ENCODE assay signal across 41 cellular contexts in genomic region chr1:23191199-23191598, GRCh38. TPM values are rescaled to one million over a fixed set of nuclear protein-coding genes. Genes with fewer than 3 reads are reported as not detected.
"Had no signal": no experiment of that assay in that cellular context is flagged by ENCODE, and none has a peak within 500 bp of the region (broad histone marks: within the 10 kb centered on the region; RNA-seq: fewer than 3 reads in every experiment).

No MANE protein-coding gene starts in this region.

- H3K27ac Mint-ChIP-seq: activated naive CD4-positive, alpha-beta T cell treated with anti-CD3 and anti-CD28 coated beads for 36 hours; activated naive CD4-positive, alpha-beta T cell treated with anti-CD3 and anti-CD28 coated beads, Interleukin-2, amount 10 ng/mL, durations not matched to agents 7 days and 5 days; activated naive CD4-positive, alpha-beta T cell treated with anti-CD3 and anti-CD28 coated beads, Interleukin-2, amount 50 U/mL, for 24 hours; activated naive CD4-positive, alpha-beta T cell treated with anti-CD3 and anti-CD28 coated beads, Interleukin-2, amount 50 U/mL, for 72 hours; activated naive CD8-positive, alpha-beta T cell; activated naive CD8-positive, alpha-beta T cell treated with anti-CD3 and anti-CD28 coated beads for 36 hours; activated naive CD8-positive, alpha-beta T cell treated with anti-CD3 and anti-CD28 coated beads, Interleukin-2, amount 10 ng/mL, durations not matched to agents 7 days and 5 days; activated naive CD8-positive, alpha-beta T cell treated with anti-CD3 and anti-CD28 coated beads, Interleukin-2, amount 50 U/mL, for 24 hours; activated T-cell treated with anti-CD3 and anti-CD28 coated beads, Interleukin-2, amount 50 U/mL, for 24 hours; activated T-cell treated with anti-CD3 and anti-CD28 coated beads, Interleukin-2, amount 50 U/mL, for 72 hours; activated T-helper 1 cell treated with anti-CD3 and anti-CD28 coated beads, Interleukin-12 subunit alpha, Interleukin-12 subunit beta, Interleukin-2, Interleukin-4 antibody, amounts not matched to agents 30 ng/mL and 10 ng/mL and 1 ng/mL, durations not matched to agents 14 hours and 24 hours and 36 hours; activated T-helper 17 cell treated with anti-CD3 and anti-CD28 coated beads, Interleukin-2, amount 50 U/mL, for 72 hours; activated T-helper 2 cell treated with anti-CD3 and anti-CD28 coated beads, Interferon-gamma antibody, Interleukin-2, Interleukin-4, amounts not matched to agents 10 μg/mL and 5 μg/mL and 100 μg/mL, durations not matched to agents 14 hours and 24 hours and 36 hours; brain had no signal

- H3K27ac ChIP-seq: adrenal gland, ascending aorta, body of pancreas, brain microvascular endothelial cell, breast epithelium, cardiac muscle cell had no signal

- H3K9me3 ChIP-seq: adrenal gland, ascending aorta, body of pancreas, breast epithelium had no signal

- H3K4me1 ChIP-seq: adrenal gland, ascending aorta, body of pancreas, breast epithelium had no signal

- H3K4me3 Mint-ChIP-seq: activated naive CD4-positive, alpha-beta T cell treated with anti-CD3 and anti-CD28 coated beads for 36 hours; activated naive CD4-positive, alpha-beta T cell treated with anti-CD3 and anti-CD28 coated beads, Interleukin-2, amount 10 ng/mL, durations not matched to agents 7 days and 5 days; activated naive CD4-positive, alpha-beta T cell treated with anti-CD3 and anti-CD28 coated beads, Interleukin-2, amount 50 U/mL, for 24 hours; activated naive CD8-positive, alpha-beta T cell; activated naive CD8-positive, alpha-beta T cell treated with anti-CD3 and anti-CD28 coated beads for 36 hours; activated naive CD8-positive, alpha-beta T cell treated with anti-CD3 and anti-CD28 coated beads, Interleukin-2, amount 10 ng/mL, durations not matched to agents 7 days and 5 days; activated naive CD8-positive, alpha-beta T cell treated with anti-CD3 and anti-CD28 coated beads, Interleukin-2, amount 50 U/mL, for 24 hours; activated T-cell treated with anti-CD3 and anti-CD28 coated beads, Interleukin-2, amount 50 U/mL, for 24 hours; activated T-cell treated with anti-CD3 and anti-CD28 coated beads, Interleukin-2, amount 50 U/mL, for 4 hours; activated T-cell treated with anti-CD3 and anti-CD28 coated beads, Interleukin-2, amount 50 U/mL, for 72 hours; activated T-helper 1 cell treated with anti-CD3 and anti-CD28 coated beads, Interleukin-12 subunit alpha, Interleukin-12 subunit beta, Interleukin-2, Interleukin-4 antibody, amounts not matched to agents 30 ng/mL and 10 ng/mL and 1 ng/mL, durations not matched to agents 14 hours and 24 hours and 36 hours; activated T-helper 17 cell treated with anti-CD3 and anti-CD28 coated beads, Interleukin-2, amount 50 U/mL, for 72 hours; brain; central memory CD8-positive, alpha-beta T cell had no signal

- H3K27me3 ChIP-seq: adrenal gland, ascending aorta, body of pancreas, brain microvascular endothelial cell, breast epithelium, cardiac muscle cell had no signal

- H3K4me1 Mint-ChIP-seq: activated naive CD4-positive, alpha-beta T cell treated with anti-CD3 and anti-CD28 coated beads, Interleukin-2, amount 10 ng/mL, durations not matched to agents 7 days and 5 days; activated naive CD4-positive, alpha-beta T cell treated with anti-CD3 and anti-CD28 coated beads, Interleukin-2, amount 50 U/mL, for 24 hours; activated naive CD8-positive, alpha-beta T cell treated with anti-CD3 and anti-CD28 coated beads for 36 hours; activated naive CD8-positive, alpha-beta T cell treated with anti-CD3 and anti-CD28 coated beads, Interleukin-2, amount 10 ng/mL, durations not matched to agents 7 days and 5 days; activated naive CD8-positive, alpha-beta T cell treated with anti-CD3 and anti-CD28 coated beads, Interleukin-2, amount 50 U/mL, for 24 hours; activated T-helper 17 cell treated with anti-CD3 and anti-CD28 coated beads, Interleukin-2, amount 50 U/mL, for 72 hours; central memory CD8-positive, alpha-beta T cell had no signal

- H3K36me3 ChIP-seq: adrenal gland, ascending aorta, brain microvascular endothelial cell, breast epithelium, cardiac muscle cell had no signal

- FAIRE-seq: bronchial epithelial cell, colon had no signal

- ATAC-seq: activated naive CD4-positive, alpha-beta T cell treated with anti-CD3 and anti-CD28 coated beads, Interleukin-2, amount 50 U/mL, for 72 hours; activated naive CD8-positive, alpha-beta T cell treated with anti-CD3 and anti-CD28 coated beads, Interleukin-2, amount 50 U/mL, for 24 hours; activated T-cell treated with anti-CD3 and anti-CD28 coated beads, Interleukin-2, amount 50 U/mL, for 4 hours; activated T-cell treated with anti-CD3 and anti-CD28 coated beads, Interleukin-2, amount 50 U/mL, for 72 hours; activated T-helper 17 cell treated with anti-CD3 and anti-CD28 coated beads, Interleukin-2, amount 50 U/mL, for 72 hours; body of pancreas had no signal

- H3K4me3 ChIP-seq: adrenal gland, ascending aorta, body of pancreas, breast epithelium, cardiac muscle cell had no signal

- H3K9me3 Mint-ChIP-seq: activated naive CD4-positive, alpha-beta T cell treated with anti-CD3 and anti-CD28 coated beads for 36 hours; activated naive CD4-positive, alpha-beta T cell treated with anti-CD3 and anti-CD28 coated beads, Interleukin-2, amount 10 ng/mL, durations not matched to agents 7 days and 5 days; activated naive CD4-positive, alpha-beta T cell treated with anti-CD3 and anti-CD28 coated beads, Interleukin-2, amount 50 U/mL, for 24 hours; activated naive CD4-positive, alpha-beta T cell treated with anti-CD3 and anti-CD28 coated beads, Interleukin-2, amount 50 U/mL, for 72 hours; activated naive CD8-positive, alpha-beta T cell treated with anti-CD3 and anti-CD28 coated beads for 36 hours; activated naive CD8-positive, alpha-beta T cell treated with anti-CD3 and anti-CD28 coated beads, Interleukin-2, amount 10 ng/mL, durations not matched to agents 7 days and 5 days; activated naive CD8-positive, alpha-beta T cell treated with anti-CD3 and anti-CD28 coated beads, Interleukin-2, amount 50 U/mL, for 24 hours; activated T-cell treated with anti-CD3 and anti-CD28 coated beads, Interleukin-2, amount 50 U/mL, for 24 hours; activated T-cell treated with anti-CD3 and anti-CD28 coated beads, Interleukin-2, amount 50 U/mL, for 4 hours; activated T-cell treated with anti-CD3 and anti-CD28 coated beads, Interleukin-2, amount 50 U/mL, for 72 hours; activated T-helper 1 cell treated with anti-CD3 and anti-CD28 coated beads, Interleukin-12 subunit alpha, Interleukin-12 subunit beta, Interleukin-2, Interleukin-4 antibody, amounts not matched to agents 30 ng/mL and 10 ng/mL and 1 ng/mL, durations not matched to agents 14 hours and 24 hours and 36 hours; activated T-helper 17 cell treated with anti-CD3 and anti-CD28 coated beads, Interleukin-2, amount 50 U/mL, for 72 hours; activated T-helper 2 cell treated with anti-CD3 and anti-CD28 coated beads, Interferon-gamma antibody, Interleukin-2, Interleukin-4, amounts not matched to agents 10 μg/mL and 5 μg/mL and 100 μg/mL, durations not matched to agents 14 hours and 24 hours and 36 hours; central memory CD8-positive, alpha-beta T cell had no signal

- DNase-seq: activated effector memory CD4-positive, alpha-beta T cell treated with anti-CD3 and anti-CD28 coated beads, Interleukin-2, amount 50 U/mL, for 16 hours; activated effector memory CD4-positive, alpha-beta T cell treated with Interleukin-2 at 50 U/mL for 16 hours; activated gamma-delta T cell; activated gamma-delta T cell treated with Interleukin-2 at 50 U/mL for 16 hours; activated naive CD4-positive, alpha-beta T cell; activated naive CD4-positive, alpha-beta T cell treated with anti-CD3 and anti-CD28 coated beads for 36 hours; activated naive CD4-positive, alpha-beta T cell treated with anti-CD3 and anti-CD28 coated beads, Interleukin-2, amount 10 ng/mL, durations not matched to agents 7 days and 5 days; activated naive CD4-positive, alpha-beta T cell treated with anti-CD3 and anti-CD28 coated beads, Interleukin-2, amount 50 U/mL, for 16 hours; activated naive CD4-positive, alpha-beta T cell treated with Interleukin-2 at 50 U/mL for 16 hours; activated naive CD8-positive, alpha-beta T cell treated with anti-CD3 and anti-CD28 coated beads for 36 hours; activated naive CD8-positive, alpha-beta T cell treated with anti-CD3 and anti-CD28 coated beads, Interleukin-2, amount 10 ng/mL, durations not matched to agents 7 days and 5 days; activated naive CD8-positive, alpha-beta T cell treated with anti-CD3 and anti-CD28 coated beads, Interleukin-2, amount 50 U/mL, for 24 hours; activated T-cell treated with anti-CD3 and anti-CD28 coated beads, Interleukin-2, amount 50 U/mL, for 24 hours; activated T-cell treated with anti-CD3 and anti-CD28 coated beads, Interleukin-2, amount 50 U/mL, for 4 hours; activated T-cell treated with anti-CD3 and anti-CD28 coated beads, Interleukin-2, amount 50 U/mL, for 48 hours; activated T-cell treated with anti-CD3 and anti-CD28 coated beads, Interleukin-2, amount 50 U/mL, for 72 hours; adrenal gland; amniotic stem cell; amygdala; anterior cingulate cortex; body of pancreas; brain microvascular endothelial cell; caudate nucleus; central memory CD4-positive, alpha-beta T cell; cerebellar nuclear complex had no signal

- H3K36me3 Mint-ChIP-seq: activated naive CD4-positive, alpha-beta T cell treated with anti-CD3 and anti-CD28 coated beads, Interleukin-2, amount 10 ng/mL, durations not matched to agents 7 days and 5 days; activated naive CD4-positive, alpha-beta T cell treated with anti-CD3 and anti-CD28 coated beads, Interleukin-2, amount 50 U/mL, for 24 hours; activated naive CD4-positive, alpha-beta T cell treated with anti-CD3 and anti-CD28 coated beads, Interleukin-2, amount 50 U/mL, for 72 hours; activated naive CD8-positive, alpha-beta T cell treated with anti-CD3 and anti-CD28 coated beads for 36 hours; activated naive CD8-positive, alpha-beta T cell treated with anti-CD3 and anti-CD28 coated beads, Interleukin-2, amount 10 ng/mL, durations not matched to agents 7 days and 5 days; brain had no signal

RNA-seq across cellular contexts. Expression of gene HTR1D, which starts 26.1 kb away (rescaled TPM):
- total RNA-seq: activated naive CD4-positive, alpha-beta T cell treated with anti-CD3 and anti-CD28 coated beads for 36 hours; activated naive CD4-positive, alpha-beta T cell treated with anti-CD3 and anti-CD28 coated beads, Interleukin-2, amount 50 U/mL, for 72 hours; activated naive CD8-positive, alpha-beta T cell treated with anti-CD3 and anti-CD28 coated beads for 36 hours; activated naive CD8-positive, alpha-beta T cell treated with anti-CD3 and anti-CD28 coated beads, Interleukin-2, amount 10 ng/mL, durations not matched to agents 7 days and 5 days; activated T-cell treated with anti-CD3 and anti-CD28 coated beads, Interleukin-2, amount 50 U/mL, for 4 hours; activated T-cell treated with anti-CD3 and anti-CD28 coated beads, Interleukin-2, amount 50 U/mL, for 72 hours; activated T-helper 1 cell treated with anti-CD3 and anti-CD28 coated beads, Interleukin-12 subunit alpha, Interleukin-12 subunit beta, Interleukin-2, Interleukin-4 antibody, amounts not matched to agents 30 ng/mL and 10 ng/mL and 1 ng/mL, durations not matched to agents 14 hours and 24 hours and 36 hours; activated T-helper 17 cell treated with anti-CD3 and anti-CD28 coated beads, Interleukin-2, amount 50 U/mL, for 72 hours; activated T-helper 2 cell treated with anti-CD3 and anti-CD28 coated beads, Interferon-gamma antibody, Interleukin-2, Interleukin-4, amounts not matched to agents 10 μg/mL and 5 μg/mL and 100 μg/mL, durations not matched to agents 14 hours and 24 hours and 36 hours; adrenal gland; aorta; ascending aorta; body of pancreas; breast epithelium; cardiac septum; cerebellum had no signal
- polyA plus RNA-seq: cardiac muscle cell had no signal
